ENCODE assay signal across 18 cellular contexts in the genomic region with DNA sequence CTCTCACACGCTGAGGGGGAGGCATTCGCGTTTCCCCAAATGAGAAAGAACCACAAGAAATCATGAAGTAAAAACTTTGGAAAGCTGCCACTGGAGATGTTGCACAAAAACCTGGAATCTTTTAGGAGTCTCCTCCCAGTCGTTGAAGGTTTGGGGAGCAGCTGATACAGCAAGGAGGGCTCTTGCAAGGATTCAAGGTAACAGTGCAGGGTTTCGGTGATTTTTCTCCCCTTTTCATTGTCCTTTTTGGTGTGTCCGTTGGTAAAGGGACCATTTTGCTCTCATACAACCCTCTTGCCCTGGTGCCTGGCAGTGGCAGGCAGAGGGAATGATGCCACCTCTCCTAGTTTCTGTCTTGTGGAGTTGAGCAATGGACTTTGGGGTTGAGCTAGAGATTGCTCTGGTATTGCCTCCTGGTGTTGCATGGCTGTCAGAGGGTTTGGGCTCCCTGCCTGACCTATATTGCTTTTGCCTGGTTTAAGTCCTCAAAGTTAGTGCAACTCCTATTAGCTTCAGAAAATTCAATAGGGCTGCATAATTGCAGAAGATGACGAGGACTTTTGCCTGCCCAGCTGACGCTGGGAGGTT. TPM values are rescaled to one million over a fixed set of nuclear protein-coding genes. Genes with fewer than 3 reads are reported as not detected.
DNase-seq lines count a peak whose midpoint lies in the region; ATAC-seq and TF ChIP-seq lines count a peak whose summit lies in the region.
"Had no signal": no experiment of that assay in that cellular context is flagged by ENCODE, and none has a peak within 500 bp of the region (broad histone marks: within the 10 kb centered on the region; RNA-seq: fewer than 3 reads in every experiment).

No MANE protein-coding gene starts in this region.

- intact Hi-C loops in activated CD4-positive, alpha-beta memory T cell treated with anti-CD3 and anti-CD28 coated beads for 36 hours (cut with micrococcal nuclease) = no loop called here
- intact Hi-C loops in natural killer cell (cut with micrococcal nuclease) = no loop called here

- H3K4me2 ChIP-seq in parathyroid adenoma (ENCODE audit: low read length) = peak overlapping the region; percentile 68

- CTCF ChIA-PET in activated CD4-positive, alpha-beta memory T cell treated with anti-CD3 and anti-CD28 coated beads for 36 hours (lab: Charles Lee) = no interaction called here

- H3K27ac Mint-ChIP-seq in activated CD4-positive, alpha-beta memory T cell treated with anti-CD3 and anti-CD28 coated beads for 36 hours = no peak overlapping the region
- H3K27ac Mint-ChIP-seq in natural killer cell = no peak overlapping the region
- H3K27ac Mint-ChIP-seq in T-helper 2 cell treated with Interferon-gamma antibody and Interleukin-4, amounts not matched to agents 5 μg/mL and 100 μg/mL, for 36 hours = no peak overlapping the region
- H3K27ac Mint-ChIP-seq: activated naive CD4-positive, alpha-beta T cell treated with anti-CD3 and anti-CD28 coated beads, Interleukin-2, amount 10 ng/mL, durations not matched to agents 7 days and 5 days; CD8-positive, alpha-beta memory T cell had no signal

- no peak overlapping the region for H3K4me3 Mint-ChIP-seq in activated CD4-positive, alpha-beta memory T cell treated with anti-CD3 and anti-CD28 coated beads for 36 hours
- no peak overlapping the region for H3K4me3 Mint-ChIP-seq in natural killer cell
- no peak overlapping the region for H3K4me3 Mint-ChIP-seq in T-helper 2 cell treated with Interferon-gamma antibody and Interleukin-4, amounts not matched to agents 5 μg/mL and 100 μg/mL, for 36 hours
- H3K4me3 Mint-ChIP-seq: activated naive CD4-positive, alpha-beta T cell treated with anti-CD3 and anti-CD28 coated beads, Interleukin-2, amount 10 ng/mL, durations not matched to agents 7 days and 5 days; CD8-positive, alpha-beta memory T cell had no signal

- no peaks in the 10 kb centered on the region for H3K9me3 Mint-ChIP-seq in activated CD4-positive, alpha-beta memory T cell treated with anti-CD3 and anti-CD28 coated beads for 36 hours
- peaks cover 0 to 2% of the 10 kb centered on the region in 2 donors for H3K9me3 Mint-ChIP-seq in natural killer cell
- no peaks in the 10 kb centered on the region for H3K9me3 Mint-ChIP-seq in T-helper 2 cell treated with Interferon-gamma antibody and Interleukin-4, amounts not matched to agents 5 μg/mL and 100 μg/mL, for 36 hours
- H3K9me3 Mint-ChIP-seq: activated naive CD4-positive, alpha-beta T cell treated with anti-CD3 and anti-CD28 coated beads, Interleukin-2, amount 10 ng/mL, durations not matched to agents 7 days and 5 days had no signal

- H3K4me1 Mint-ChIP-seq in activated CD4-positive, alpha-beta memory T cell treated with anti-CD3 and anti-CD28 coated beads for 36 hours (ENCODE audit: low read depth) = no peaks in the 10 kb centered on the region
- no peaks in the 10 kb centered on the region for H3K4me1 Mint-ChIP-seq in natural killer cell
- H3K4me1 Mint-ChIP-seq in T-helper 2 cell treated with Interferon-gamma antibody and Interleukin-4, amounts not matched to agents 5 μg/mL and 100 μg/mL, for 36 hours (ENCODE audit: low read depth) = no peaks in the 10 kb centered on the region
- H3K4me1 Mint-ChIP-seq: activated naive CD4-positive, alpha-beta T cell treated with anti-CD3 and anti-CD28 coated beads, Interleukin-2, amount 10 ng/mL, durations not matched to agents 7 days and 5 days; CD8-positive, alpha-beta memory T cell had no signal

- H3K27ac ChIP-seq in HUES64 (ENCODE audit: low read depth, low read length) (no peak overlapping the region), parathyroid adenoma (no peak overlapping the region)
- H3K27ac ChIP-seq: colonic mucosa, HL-60, left lung had no signal

- H3K27me3 Mint-ChIP-seq in activated CD4-positive, alpha-beta memory T cell treated with anti-CD3 and anti-CD28 coated beads for 36 hours = peaks cover 11% of the 10 kb centered on the region
- peaks cover 0 to 4% of the 10 kb centered on the region in 2 donors for H3K27me3 Mint-ChIP-seq in natural killer cell (ENCODE audit: low read depth in 2 of 2)
- H3K27me3 Mint-ChIP-seq in T-helper 2 cell treated with Interferon-gamma antibody and Interleukin-4, amounts not matched to agents 5 μg/mL and 100 μg/mL, for 36 hours (ENCODE audit: low read depth) = peaks cover under 1% of the 10 kb centered on the region

- ATAC-seq in HG03521 (IDR thresholded peaks at IDR 0.05; ENCODE audit: unreplicated experiment) (no peak), natural killer cell (no peak)

- H3K36me3 Mint-ChIP-seq in activated CD4-positive, alpha-beta memory T cell treated with anti-CD3 and anti-CD28 coated beads for 36 hours = no peaks in the 10 kb centered on the region
- H3K36me3 Mint-ChIP-seq in natural killer cell = no peaks in the 10 kb centered on the region
- no peaks in the 10 kb centered on the region for H3K36me3 Mint-ChIP-seq in T-helper 2 cell treated with Interferon-gamma antibody and Interleukin-4, amounts not matched to agents 5 μg/mL and 100 μg/mL, for 36 hours (ENCODE audit: low read depth)
- H3K36me3 Mint-ChIP-seq: activated naive CD4-positive, alpha-beta T cell treated with anti-CD3 and anti-CD28 coated beads, Interleukin-2, amount 10 ng/mL, durations not matched to agents 7 days and 5 days; CD8-positive, alpha-beta memory T cell had no signal

- no peak overlapping the region for H2AFZ ChIP-seq in parathyroid adenoma

- peak; percentile 37 for DNase-seq in AG20443 (ENCODE audit: low spot score)
- DNase-seq in fibroblast of gingiva (ENCODE audit: low read depth) = peak; percentile 50
- no peak for DNase-seq in activated CD4-positive, alpha-beta memory T cell treated with anti-CD3 and anti-CD28 coated beads for 36 hours
- DNase-seq in natural killer cell = no peak
- no peak for DNase-seq in T-helper 2 cell treated with Interferon-gamma antibody and Interleukin-4, amounts not matched to agents 5 μg/mL and 100 μg/mL, for 36 hours (ENCODE audit: low spot score)
- DNase-seq: activated naive CD4-positive, alpha-beta T cell treated with anti-CD3 and anti-CD28 coated beads, Interleukin-2, amount 10 ng/mL, durations not matched to agents 7 days and 5 days; CD8-positive, alpha-beta memory T cell; colonic mucosa; foreskin melanocyte; MG63; NCI-H226; stimulated activated naive CD4-positive, alpha-beta T cell treated with Interleukin-2 at 50 U/mL for 16 hours had no signal

- H3K36me3 ChIP-seq in HUES64 (ENCODE audit: insufficient read depth, low read length) (no peaks in the 10 kb centered on the region), parathyroid adenoma (ENCODE audit: control insufficient read depth, insufficient read depth, low read length) (no peaks in the 10 kb centered on the region)
- H3K36me3 ChIP-seq: colonic mucosa, left lung, MG63 had no signal

- H3K4me1 ChIP-seq in HUES64 (ENCODE audit: insufficient read depth, low read length) (peaks cover 6% of the 10 kb centered on the region; the same call in 1 of the 2 replicates), parathyroid adenoma (no peaks in the 10 kb centered on the region)
- H3K4me1 ChIP-seq: colonic mucosa had no signal

- H3K79me2 ChIP-seq in parathyroid adenoma = no peaks in the 10 kb centered on the region

- WGBS in HUES64 = 16% methylated on average over 8 of the region's 8 CpGs

- H3K9me3 ChIP-seq in HUES64 (ENCODE audit: insufficient read depth, low read depth, low read length) (no peaks in the 10 kb centered on the region), parathyroid adenoma (ENCODE audit: control insufficient read depth, low read length) (no peaks in the 10 kb centered on the region)
- H3K9me3 ChIP-seq: colonic mucosa, left lung, MG63 had no signal

- TF ChIP-seq CTCF in parathyroid adenoma (IDR thresholded peaks at IDR 0.05) (no peak), natural killer cell (IDR thresholded peaks at IDR 0.05) (no peak)

- H3K9ac ChIP-seq in HUES64 (ENCODE audit: low read depth, low read length) = no peak overlapping the region
- no peak overlapping the region for H3K9ac ChIP-seq in parathyroid adenoma

- H3K27me3 ChIP-seq in HUES64 (ENCODE audit: insufficient read depth, low read length) (peaks cover 95% of the 10 kb centered on the region), parathyroid adenoma (ENCODE audit: control insufficient read depth, insufficient read depth, low read length) (no peaks in the 10 kb centered on the region)

- POLR2A ChIA-PET in activated CD4-positive, alpha-beta memory T cell treated with anti-CD3 and anti-CD28 coated beads for 36 hours (lab: Charles Lee) = no interaction called here

- H3K4me3 ChIP-seq in HUES64 (ENCODE audit: low read length) = peak overlapping the region; percentile 63
- peak overlapping the region; percentile 35 for H3K4me3 ChIP-seq in parathyroid adenoma (ENCODE audit: low read depth, low read length)

RNA-seq across cellular contexts. Expression of gene BRINP2, which starts 0.9 kb away (rescaled TPM):
- 0.35 TPM for polyA plus RNA-seq in HUES64 (2013, experiment 1 of 2)
- polyA plus RNA-seq in HUES64 (2013, experiment 2 of 2) = not detected
- total RNA-seq in activated CD4-positive, alpha-beta memory T cell treated with anti-CD3 and anti-CD28 coated beads for 36 hours = not detected
- not detected for total RNA-seq in natural killer cell
- total RNA-seq: CD8-positive, alpha-beta memory T cell; colonic mucosa; RPMI7951 had no signal
- polyA plus RNA-seq: CD8-positive, alpha-beta memory T cell had no signal

RNA-seq across cellular contexts. Expression of gene ASTN1, which starts 7.1 kb away (rescaled TPM):
- polyA plus RNA-seq in HUES64 (2013, experiment 1 of 2) = 2.2 TPM
- polyA plus RNA-seq in HUES64 (2013, experiment 2 of 2) = 2.0 TPM
- total RNA-seq in activated CD4-positive, alpha-beta memory T cell treated with anti-CD3 and anti-CD28 coated beads for 36 hours = not detected
- total RNA-seq in natural killer cell = not detected
- total RNA-seq: CD8-positive, alpha-beta memory T cell; RPMI7951 had no signal
- polyA plus RNA-seq: CD8-positive, alpha-beta memory T cell had no signal

Comparison
In these comparisons a context has a peak if more than half of its experiments do, and no peak if none do; other contexts are left out.
1. DNase-seq: peak in AG20443 (single experiment) and fibroblast of gingiva (single experiment); none in activated CD4-positive, alpha-beta memory T cell treated with anti-CD3 and anti-CD28 coated beads for 36 hours (single experiment), natural killer cell (single experiment) and T-helper 2 cell treated with Interferon-gamma antibody and Interleukin-4, amounts not matched to agents 5 μg/mL and 100 μg/mL, for 36 hours (single experiment).